Comparison of ENCODE assay signal across 20 cellular contexts in genomic region chr2:133424876-133425275, GRCh38.
A peak's percentile ranks its signal among the peaks of the same experiment; 100 is the strongest.
DNase-seq lines count a peak whose midpoint lies in the region; ATAC-seq and TF ChIP-seq lines count a peak whose summit lies in the region.
"Had no signal": no experiment of that assay in that cellular context is flagged by ENCODE, and none has a peak within 500 bp of the region (broad histone marks: within the 10 kb centered on the region; RNA-seq: fewer than 3 reads in every experiment).

No MANE protein-coding gene starts in this region.

- peak; percentile 77 for DNase-seq in A172 (ENCODE audit: low spot score)
- DNase-seq in astrocyte of the cerebellum (ENCODE audit: low read depth): peak; percentile 55
- peak; percentile 62 for DNase-seq in kidney epithelial cell (ENCODE audit: low read depth)
- no peak for DNase-seq in colonic mucosa
- no peak for DNase-seq in ascending aorta (ENCODE audit: low spot score in 2 of 2)
- DNase-seq: activated CD8-positive, alpha-beta memory T cell treated with anti-CD3 and anti-CD28 coated beads for 24 hours; activated naive CD8-positive, alpha-beta T cell treated with anti-CD3 and anti-CD28 coated beads for 36 hours; DMS53; effector memory CD4-positive, alpha-beta T cell; GOT3; NCI-H2107; NCI-H524; SHP77 treated with DMSO at 0.1 percent for 48 hours; T-helper 2 cell; testis had no signal

- H3K4me1 ChIP-seq in colonic mucosa (no peaks in the 10 kb centered on the region), ascending aorta (no peaks in the 10 kb centered on the region)
- H3K4me1 ChIP-seq: testis had no signal

- H3K36me3 ChIP-seq in kidney epithelial cell (ENCODE audit: control insufficient read depth, insufficient read depth, low read length): no peaks in the 10 kb centered on the region
- no peaks in the 10 kb centered on the region for H3K36me3 ChIP-seq in colonic mucosa
- no peaks in the 10 kb centered on the region for H3K36me3 ChIP-seq in ascending aorta

- no peak for TF ChIP-seq CTCF in astrocyte of the cerebellum (IDR thresholded peaks at IDR 0.05; ENCODE audit: low read depth, low read length, missing control alignments)
- TF ChIP-seq CTCF in kidney epithelial cell (IDR thresholded peaks at IDR 0.05; ENCODE audit: insufficient read depth, low read length, poor library complexity, severe bottlenecking): no peak
- TF ChIP-seq CTCF in colonic mucosa (IDR thresholded peaks at IDR 0.05): no peak
- no peak for TF ChIP-seq CTCF in ascending aorta (IDR thresholded peaks at IDR 0.05)

- in situ Hi-C loops in astrocyte of the cerebellum (cut with HindIII; ENCODE audit: low sequenced_read_pairs): no loop called here

- H3K27me3 ChIP-seq in kidney epithelial cell (ENCODE audit: control insufficient read depth, insufficient read depth, low read length): no peaks in the 10 kb centered on the region
- no peaks in the 10 kb centered on the region for H3K27me3 ChIP-seq in colonic mucosa
- H3K27me3 ChIP-seq in ascending aorta: no peaks in the 10 kb centered on the region
- H3K27me3 ChIP-seq: testis had no signal

- H3K9me3 ChIP-seq in colonic mucosa (no peaks in the 10 kb centered on the region), ascending aorta (no peaks in the 10 kb centered on the region)
- H3K9me3 ChIP-seq: testis had no signal

- H3K9ac ChIP-seq in colonic mucosa (ENCODE audit: low read depth in 2 of 2, low read length in 2 of 2): no peak overlapping the region

- intact Hi-C loops in colonic mucosa (cut with DNase I) (loop anchor here (10.0 kb wide), 1 partner anchor 140 kb away; the partner anchor contains the start of gene NCKAP5), ascending aorta (cut with DNase I) (no loop called here)

- ATAC-seq in HG02610 (IDR thresholded peaks at IDR 0.05; ENCODE audit: unreplicated experiment) (peak; percentile 39), GM18873 (IDR thresholded peaks at IDR 0.05; ENCODE audit: low FRiP score, unreplicated experiment) (no peak), HG02938 (IDR thresholded peaks at IDR 0.05; ENCODE audit: unreplicated experiment) (no peak)
- ATAC-seq: WTC11 had no signal

- H3K27ac ChIP-seq in colonic mucosa (no peak overlapping the region), ascending aorta (no peak overlapping the region)
- H3K27ac ChIP-seq: C4-2B, testis had no signal

- H3K4me3 ChIP-seq in astrocyte of the cerebellum (ENCODE audit: low read depth, low read length) (no peak overlapping the region), kidney epithelial cell (ENCODE audit: low read depth, low read length) (no peak overlapping the region), colonic mucosa (no peak overlapping the region), ascending aorta (no peak overlapping the region)
- H3K4me3 ChIP-seq: testis had no signal

Comparison
In these comparisons a context has a peak if more than half of its experiments do, and no peak if none do; other contexts are left out.
1. DNase-seq: peak in A172 (single experiment), astrocyte of the cerebellum (single experiment) and kidney epithelial cell (single experiment); none in colonic mucosa (single experiment) and ascending aorta (0 of 2).